Comparison of ENCODE assay signal across 23 cellular contexts in genomic region chr17:79573196-79573929, GRCh38. TPM values are rescaled to one million over a fixed set of nuclear protein-coding genes. Genes with fewer than 3 reads are reported as not detected.
DNase-seq lines count a peak whose midpoint lies in the region; ATAC-seq and TF ChIP-seq lines count a peak whose summit lies in the region.
"Had no signal": no experiment of that assay in that cellular context is flagged by ENCODE, and none has a peak within 500 bp of the region (broad histone marks: within the 10 kb centered on the region; RNA-seq: fewer than 3 reads in every experiment).

No MANE protein-coding gene starts in this region.

- no peaks in the 10 kb centered on the region for H3K36me3 ChIP-seq in spleen
- H3K36me3 ChIP-seq: esophagus squamous epithelium, upper lobe of left lung had no signal

- peaks cover 0 to 63% (median 0%) of the 10 kb centered on the region in 7 donors for H3K27me3 ChIP-seq in spleen (replicated peaks in 1 of 7)
- H3K27me3 ChIP-seq in CD4-positive, alpha-beta T cell (ENCODE audit: control insufficient read depth, insufficient read depth, low read length) = peaks cover 16% of the 10 kb centered on the region
- H3K27me3 ChIP-seq: upper lobe of left lung had no signal

- DNase-seq in NCI-H2227 (lab: John Stamatoyannopoulos, UW; ENCODE audit: unreplicated experiment) (peak; percentile 32), NCI-H2227 treated with DMSO at 0.1 percent for 48 hours (lab: John Stamatoyannopoulos, UW) (no peak), RWPE1 (ENCODE audit: low spot score) (peak; percentile 21), glutamatergic neuron (no peak), spleen (peak; percentile 23), T-cell (no peak)
- DNase-seq in CD4-positive, alpha-beta T cell = no peak
- DNase-seq: activated CD4-positive, alpha-beta T cell treated with anti-CD3 and anti-CD28 coated beads, Interleukin-2, amount 50 U/mL, for 4 hours; activated naive CD4-positive, alpha-beta T cell treated with anti-CD3 and anti-CD28 coated beads, Interleukin-2, amount 50 U/mL, for 16 hours; C1 segment of cervical spinal cord; DMS 273 treated with DMSO at 0.1 percent for 48 hours; esophagus squamous epithelium; H7; islet precursor cell; midbrain; NCI-H526; retina; stimulated activated CD4-positive, alpha-beta T cell treated with anti-CD3 and anti-CD28 coated beads, Interleukin-15, amount 100 ng/mL, for 24 hours; stimulated activated naive CD8-positive, alpha-beta T cell treated with anti-CD3 and anti-CD28 coated beads, Interleukin-15, Interleukin-2, amounts not matched to agents 100 U/mL and 50 U/mL, for 24 hours; upper lobe of left lung had no signal

- CTCF ChIA-PET in RWPE1 (lab: Yijun Ruan, JAX) = no interaction called here
- CTCF ChIA-PET in CD4-positive, alpha-beta T cell (lab: Charles Lee) = no interaction called here
- CTCF ChIA-PET in T-cell (lab: Charles Lee) = no interaction called here

- H3K4me1 Mint-ChIP-seq in glutamatergic neuron (ENCODE audit: low read depth, unreplicated experiment) (peaks cover 10% of the 10 kb centered on the region), T-cell (no peaks in the 10 kb centered on the region)
- no peaks in the 10 kb centered on the region for H3K4me1 Mint-ChIP-seq in CD4-positive, alpha-beta T cell (ENCODE audit: low read depth)

- ATAC-seq in HG03571 (IDR thresholded peaks at IDR 0.05; ENCODE audit: unreplicated experiment) (no peak), T-cell (replicated peaks in 1 of 4) (no peak)
- ATAC-seq in CD4-positive, alpha-beta T cell (ENCODE audit: poor library complexity) = no peak
- ATAC-seq: stimulated activated naive CD8-positive, alpha-beta T cell treated with anti-CD3 and anti-CD28 coated beads, Interleukin-15, Interleukin-2, amounts not matched to agents 100 U/mL and 50 U/mL, for 24 hours had no signal

- H3K9me3 Mint-ChIP-seq in glutamatergic neuron (ENCODE audit: unreplicated experiment) (peaks cover 3% of the 10 kb centered on the region), T-cell (no peaks in the 10 kb centered on the region)
- H3K9me3 Mint-ChIP-seq in CD4-positive, alpha-beta T cell = no peaks in the 10 kb centered on the region
- H3K9me3 Mint-ChIP-seq: dendritic cell treated with granulocyte-macrophage colony-stimulating factor and Interleukin-4, amounts not matched to agents 40 ng/mL and 50 ng/mL, for 4 days had no signal

- peaks cover 4% of the 10 kb centered on the region for H3K36me3 Mint-ChIP-seq in glutamatergic neuron (ENCODE audit: unreplicated experiment)
- no peaks in the 10 kb centered on the region for H3K36me3 Mint-ChIP-seq in CD4-positive, alpha-beta T cell (ENCODE audit: low read depth)
- no peaks in the 10 kb centered on the region for H3K36me3 Mint-ChIP-seq in T-cell

- peaks cover 0 to 4% (median 0%) of the 10 kb centered on the region in 6 donors for H3K4me1 ChIP-seq in spleen
- H3K4me1 ChIP-seq: esophagus squamous epithelium, upper lobe of left lung had no signal

- peaks cover 0 to 8% (median 0%) of the 10 kb centered on the region in 8 donors for H3K9me3 ChIP-seq in spleen
- H3K9me3 ChIP-seq in CD4-positive, alpha-beta T cell (ENCODE audit: control insufficient read depth, low read length) = no peaks in the 10 kb centered on the region
- H3K9me3 ChIP-seq: esophagus squamous epithelium, upper lobe of left lung had no signal

- no peak for TF ChIP-seq POLR2A in spleen (IDR thresholded peaks at IDR 0.05)

- H3K27ac ChIP-seq in RWPE1 (no peak overlapping the region), spleen (no peak overlapping the region)
- no peak overlapping the region for H3K27ac ChIP-seq in CD4-positive, alpha-beta T cell (ENCODE audit: low read depth, low read length)
- H3K27ac ChIP-seq: esophagus squamous epithelium, KMS-11, upper lobe of left lung had no signal

- H3K4me3 ChIP-seq in spleen = no peak overlapping the region
- H3K4me3 ChIP-seq: esophagus squamous epithelium, upper lobe of left lung had no signal

- 49 to 56% (median 50%) methylated on average over 16 to 18 of the region's 18 CpGs for WGBS in spleen, 5 donors

- POLR2A ChIA-PET in RWPE1 (lab: Yijun Ruan, JAX; ENCODE audit: low non-redundant PET) (interaction anchor here (0.5 kb wide), 1 partner anchor 13 kb away, joined by 4 read pairs; no protein-coding TSS in a partner anchor), T-cell (lab: Charles Lee) (no interaction called here)
- POLR2A ChIA-PET in CD4-positive, alpha-beta T cell (lab: Charles Lee) = no interaction called here

- H3K27me3 Mint-ChIP-seq in glutamatergic neuron (ENCODE audit: unreplicated experiment) (peaks cover 4% of the 10 kb centered on the region), T-cell (peaks cover 0 to 12% of the 10 kb centered on the region in 2 donors)
- H3K27me3 Mint-ChIP-seq in CD4-positive, alpha-beta T cell = peaks cover 5% of the 10 kb centered on the region
- H3K27me3 Mint-ChIP-seq: dendritic cell treated with granulocyte-macrophage colony-stimulating factor and Interleukin-4, amounts not matched to agents 40 ng/mL and 50 ng/mL, for 4 days had no signal

- H3K4me3 Mint-ChIP-seq in glutamatergic neuron (ENCODE audit: unreplicated experiment) = no peak overlapping the region
- H3K4me3 Mint-ChIP-seq in CD4-positive, alpha-beta T cell = no peak overlapping the region
- no peak overlapping the region for H3K4me3 Mint-ChIP-seq in T-cell
- H3K4me3 Mint-ChIP-seq: dendritic cell treated with granulocyte-macrophage colony-stimulating factor and Interleukin-4, amounts not matched to agents 40 ng/mL and 50 ng/mL, for 4 days had no signal

- H3K27ac Mint-ChIP-seq in glutamatergic neuron (ENCODE audit: unreplicated experiment) (peak overlapping the region; percentile 20), T-cell (no peak overlapping the region)
- H3K27ac Mint-ChIP-seq in CD4-positive, alpha-beta T cell = no peak overlapping the region
- H3K27ac Mint-ChIP-seq: dendritic cell treated with granulocyte-macrophage colony-stimulating factor and Interleukin-4, amounts not matched to agents 40 ng/mL and 50 ng/mL, for 4 days had no signal

- no peak for TF ChIP-seq CTCF in RWPE1 (conservative IDR thresholded peaks at IDR 0.05; ENCODE audit: low read depth)
- no peak for TF ChIP-seq CTCF in glutamatergic neuron (IDR thresholded peaks at IDR 0.05; ENCODE audit: partially characterized antibody, unreplicated experiment)
- TF ChIP-seq CTCF in spleen (IDR thresholded peaks at IDR 0.05 in 8 of 11, conservative IDR thresholded peaks at IDR 0.05 in 3 of 11) = no peak
- no peak for TF ChIP-seq CTCF in CD4-positive, alpha-beta T cell (IDR thresholded peaks at IDR 0.05)

- intact Hi-C loops in spleen (cut with DNase I; ENCODE audit: low total_unique reads) = no loop called here
- intact Hi-C loops in CD4-positive, alpha-beta T cell (cut with DNase I, micrococcal nuclease) = no loop called here

RNA-seq across cellular contexts. Expression of gene RBFOX3, which starts 37.5 kb away (rescaled TPM):
- 110 TPM for total RNA-seq in glutamatergic neuron (ENCODE audit: unreplicated experiment)
- total RNA-seq in spleen = under 1 TPM in 3 of 7 donors, not detected in 4; 0.19 to 0.34 (median 0.29) TPM
- under 1 TPM in 2 of 3 donors, not detected in 1; 0.02 to 0.03 TPM for polyA plus RNA-seq in spleen
- total RNA-seq in CD4-positive, alpha-beta T cell = not detected
- total RNA-seq in T-cell = not detected

Comparison
In these comparisons a context has a peak if more than half of its experiments do, and no peak if none do; other contexts are left out.
1. DNase-seq: peak in NCI-H2227 (single experiment), RWPE1 (single experiment) and spleen (single experiment); none in NCI-H2227 treated with DMSO at 0.1 percent for 48 hours (single experiment), glutamatergic neuron (single experiment), CD4-positive, alpha-beta T cell (0 of 10) and T-cell (0 of 34).
2. RNA of gene RBFOX3, which starts 37.5 kb away (total RNA-seq): 110 TPM in glutamatergic neuron (single experiment); 0.19 to 0.34 TPM in spleen, not detected in CD4-positive, alpha-beta T cell and not detected in T-cell; every median in the first group is over 10 times any median in the second.